In the genomic region with DNA sequence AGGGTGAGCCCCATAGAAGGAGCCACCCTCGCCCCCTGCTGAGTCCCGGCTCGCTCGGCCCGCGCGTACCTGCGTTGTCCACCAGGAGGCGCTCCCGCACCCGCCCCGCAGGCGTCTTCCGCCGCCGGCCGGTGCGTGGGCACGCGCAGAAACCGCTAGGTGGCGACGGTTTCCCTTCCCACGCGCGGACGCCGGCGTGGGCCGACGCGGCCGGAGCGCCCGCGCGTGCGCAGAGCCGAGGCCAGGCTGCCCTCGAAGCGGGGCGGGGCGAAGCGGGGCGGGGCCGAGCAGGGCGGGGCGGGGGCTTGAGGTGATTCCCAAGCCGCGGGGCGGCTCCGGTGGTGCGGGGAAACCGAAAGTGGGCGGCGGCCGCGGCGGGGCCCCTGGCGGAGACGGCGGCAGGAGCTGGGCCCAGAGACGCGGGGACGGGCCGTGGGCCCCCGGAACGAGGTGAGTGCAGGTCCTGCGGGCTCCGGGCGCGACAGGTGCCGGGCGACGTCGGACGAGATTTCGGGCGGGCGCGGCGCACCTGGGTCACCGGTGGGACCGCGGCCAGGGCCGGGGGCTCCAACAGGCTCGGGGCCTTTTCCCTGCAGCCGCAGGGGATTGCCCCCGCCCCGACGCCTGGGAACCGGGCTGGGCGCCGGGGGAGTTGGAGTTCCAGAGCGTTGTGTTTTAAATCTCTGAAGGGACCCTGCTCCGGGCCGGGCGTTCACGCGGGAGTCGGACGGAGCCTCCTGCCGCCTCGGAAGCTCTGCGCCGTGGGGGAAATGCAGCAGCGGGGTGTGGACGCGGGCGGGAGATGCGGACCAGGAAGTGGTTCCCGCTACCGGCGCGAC, we compare ENCODE assay signal across 8 cellular contexts. TPM values are rescaled to one million over a fixed set of nuclear protein-coding genes. Genes with fewer than 3 reads are reported as not detected.
DNase-seq lines count a peak whose midpoint lies in the region; ATAC-seq and TF ChIP-seq lines count a peak whose summit lies in the region.

A gene with protein sequence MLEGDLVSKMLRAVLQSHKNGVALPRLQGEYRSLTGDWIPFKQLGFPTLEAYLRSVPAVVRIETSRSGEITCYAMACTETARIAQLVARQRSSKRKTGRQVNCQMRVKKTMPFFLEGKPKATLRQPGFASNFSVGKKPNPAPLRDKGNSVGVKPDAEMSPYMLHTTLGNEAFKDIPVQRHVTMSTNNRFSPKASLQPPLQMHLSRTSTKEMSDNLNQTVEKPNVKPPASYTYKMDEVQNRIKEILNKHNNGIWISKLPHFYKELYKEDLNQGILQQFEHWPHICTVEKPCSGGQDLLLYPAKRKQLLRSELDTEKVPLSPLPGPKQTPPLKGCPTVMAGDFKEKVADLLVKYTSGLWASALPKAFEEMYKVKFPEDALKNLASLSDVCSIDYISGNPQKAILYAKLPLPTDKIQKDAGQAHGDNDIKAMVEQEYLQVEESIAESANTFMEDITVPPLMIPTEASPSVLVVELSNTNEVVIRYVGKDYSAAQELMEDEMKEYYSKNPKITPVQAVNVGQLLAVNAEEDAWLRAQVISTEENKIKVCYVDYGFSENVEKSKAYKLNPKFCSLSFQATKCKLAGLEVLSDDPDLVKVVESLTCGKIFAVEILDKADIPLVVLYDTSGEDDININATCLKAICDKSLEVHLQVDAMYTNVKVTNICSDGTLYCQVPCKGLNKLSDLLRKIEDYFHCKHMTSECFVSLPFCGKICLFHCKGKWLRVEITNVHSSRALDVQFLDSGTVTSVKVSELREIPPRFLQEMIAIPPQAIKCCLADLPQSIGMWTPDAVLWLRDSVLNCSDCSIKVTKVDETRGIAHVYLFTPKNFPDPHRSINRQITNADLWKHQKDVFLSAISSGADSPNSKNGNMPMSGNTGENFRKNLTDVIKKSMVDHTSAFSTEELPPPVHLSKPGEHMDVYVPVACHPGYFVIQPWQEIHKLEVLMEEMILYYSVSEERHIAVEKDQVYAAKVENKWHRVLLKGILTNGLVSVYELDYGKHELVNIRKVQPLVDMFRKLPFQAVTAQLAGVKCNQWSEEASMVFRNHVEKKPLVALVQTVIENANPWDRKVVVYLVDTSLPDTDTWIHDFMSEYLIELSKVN (plus strand): TSS at position 308 of the 839 bp plus-strand sequence. CDS start 16,370 bp downstream, outside the sequence.

- H3K4me2 ChIP-seq in neuronal stem cell (ENCODE audit: insufficient read depth, low read length, poor library complexity, severe bottlenecking), result peak within 1 kb of the TSS; percentile 89

- peak within 1 kb of the TSS; percentile 16 for H2AK5ac ChIP-seq in neuronal stem cell (ENCODE audit: low read depth, low read length)

- H3K4me1 ChIP-seq in neuronal stem cell (ENCODE audit: control insufficient read depth in 2 of 2, insufficient read depth in 1 of 2, low read depth in 1 of 2, low read length in 2 of 2) (peaks cover 0 to 3% of the 10 kb centered on the region in 2 donors), subcutaneous abdominal adipose tissue (ENCODE audit: control insufficient read depth in 5 of 5, insufficient read depth in 5 of 5, low read length in 5 of 5) (peaks cover 7 to 20% (median 18%) of the 10 kb centered on the region in 5 donors)

- DNase-seq in EH (ENCODE audit: low read depth), result peak; percentile 82
- DNase-seq in Jurkat, Clone E6-1 (ENCODE audit: low read depth, low spot score), result peak; percentile 69
- peak; percentile 91 for DNase-seq in activated gamma-delta T cell treated with Interleukin-2 at 50 U/mL for 16 hours
- DNase-seq in foreskin melanocyte, result peak; percentile 68
- DNase-seq in neuronal stem cell (ENCODE audit: low spot score), result peak; percentile 71

- no peak within 1 kb of the TSS for H2BK15ac ChIP-seq in neuronal stem cell (ENCODE audit: low read length)

- H3K4me3 ChIP-seq in Jurkat, Clone E6-1 (ENCODE audit: low read length), result peak within 1 kb of the TSS; percentile 61
- peak within 1 kb of the TSS; percentile 49 to 87 for H3K4me3 ChIP-seq in neuronal stem cell (ENCODE audit: low read length in 2 of 2)
- H3K4me3 ChIP-seq in subcutaneous abdominal adipose tissue (ENCODE audit: low read depth in 1 of 5, low read length in 5 of 5), result peak within 1 kb of the TSS; percentile 76 to 86 (median 82)

- H3K4ac ChIP-seq in neuronal stem cell (ENCODE audit: low read length), result no peak within 1 kb of the TSS

- H3K36me3 ChIP-seq in neuronal stem cell (replicated peaks in 1 of 2; ENCODE audit: control insufficient read depth in 2 of 2, insufficient read depth in 2 of 2, low read length in 2 of 2) (no peaks in the 10 kb centered on the region), subcutaneous abdominal adipose tissue (ENCODE audit: control insufficient read depth in 5 of 5, insufficient read depth in 5 of 5, low read length in 5 of 5) (no peaks in the 10 kb centered on the region)

- no peak within 1 kb of the TSS for H4K91ac ChIP-seq in neuronal stem cell (ENCODE audit: low read depth, low read length, poor library complexity)

- H3K9me3 ChIP-seq in neuronal stem cell (replicated peaks in 1 of 2; ENCODE audit: control insufficient read depth in 2 of 2, insufficient read depth in 1 of 2, low read depth in 1 of 2, low read length in 2 of 2), result peaks cover 0 to 2% of the 10 kb centered on the region in 2 donors
- no peaks in the 10 kb centered on the region for H3K9me3 ChIP-seq in subcutaneous abdominal adipose tissue (ENCODE audit: control insufficient read depth in 5 of 5, low read length in 5 of 5)

- H2BK120ac ChIP-seq in neuronal stem cell (ENCODE audit: low read depth, low read length), result no peak within 1 kb of the TSS

- no peak within 1 kb of the TSS for H3K27ac ChIP-seq in neuronal stem cell (replicated peaks; ENCODE audit: low read length)
- peak within 1 kb of the TSS; percentile 65 for H3K27ac ChIP-seq in subcutaneous abdominal adipose tissue (ENCODE audit: low read depth, low read length)

- H3K18ac ChIP-seq in neuronal stem cell (ENCODE audit: low read length), result peak within 1 kb of the TSS; percentile 91

- no peaks in the 10 kb centered on the region for H3K79me1 ChIP-seq in neuronal stem cell (ENCODE audit: low read depth, low read length)

- no CpG with 5 or more reads among the region's 115 CpGs for WGBS in neuronal stem cell (ENCODE audit: extremely low coverage in 2 of 2, insufficient read length in 2 of 2, insufficient replicate concordance in 1 of 2), 2 donors

- TF ChIP-seq POLR2A in Raji (IDR thresholded peaks at IDR 0.05; ENCODE audit: insufficient read depth, low read depth, low read length), result 0 out of 2 replicates have a peak, but pooled peaks have one; percentile 9

- peak within 1 kb of the TSS; percentile 82 for H3K9ac ChIP-seq in neuronal stem cell (ENCODE audit: low read depth, low read length, poor library complexity)
- H3K9ac ChIP-seq in subcutaneous abdominal adipose tissue (ENCODE audit: low read length in 5 of 5), result peak within 1 kb of the TSS; percentile 69 to 88 (median 79)

- peak within 1 kb of the TSS; percentile 85 for H3K14ac ChIP-seq in neuronal stem cell (ENCODE audit: low read length)

- H2BK5ac ChIP-seq in neuronal stem cell (ENCODE audit: low read length), result no peak within 1 kb of the TSS

- H2AFZ ChIP-seq in neuronal stem cell (ENCODE audit: low read length), result peak within 1 kb of the TSS; percentile 95

- peak within 1 kb of the TSS; percentile 45 for H3K23ac ChIP-seq in neuronal stem cell (ENCODE audit: low read depth, low read length, poor library complexity)

- H3K27me3 ChIP-seq in neuronal stem cell (ENCODE audit: control insufficient read depth in 3 of 3, insufficient read depth in 3 of 3, low read depth in 1 of 3, low read length in 3 of 3), result peaks cover 3 to 48% (median 16%) of the 10 kb centered on the region in 3 experiments
- peaks cover 0 to 7% (median 0%) of the 10 kb centered on the region in 5 donors for H3K27me3 ChIP-seq in subcutaneous abdominal adipose tissue (ENCODE audit: control insufficient read depth in 5 of 5, insufficient read depth in 4 of 5, low read length in 5 of 5)

- H2BK12ac ChIP-seq in neuronal stem cell (ENCODE audit: low read length), result no peak within 1 kb of the TSS

- no peak within 1 kb of the TSS for H4K8ac ChIP-seq in neuronal stem cell (ENCODE audit: low read depth, low read length)

- ATAC-seq in GM21529 (IDR thresholded peaks at IDR 0.05; ENCODE audit: unreplicated experiment), result peak; percentile 67

RNA-seq across cellular contexts. Expression of the gene that starts here (rescaled TPM):
- 7.9 TPM for polyA plus RNA-seq in Jurkat, Clone E6-1 (2012; ENCODE audit: insufficient read depth, insufficient read length)
- 1.9 TPM for polyA plus RNA-seq in neuronal stem cell (2013, experiment 1 of 2)
- polyA plus RNA-seq in neuronal stem cell (2013, experiment 2 of 2), result 1.8 TPM
